In genomic region chr20:47843886-47844567, GRCh38 we compare ENCODE assay signal across 1 cellular context.
TF ChIP-seq lines count a peak whose summit lies in the region.

No MANE protein-coding gene starts in this region.

TF ChIP-seq in K562, 482 proteins besides CTCF, POLR2A, EP300 and RAD21 (continued from another document):
- TF ChIP-seq, protein P1, sequence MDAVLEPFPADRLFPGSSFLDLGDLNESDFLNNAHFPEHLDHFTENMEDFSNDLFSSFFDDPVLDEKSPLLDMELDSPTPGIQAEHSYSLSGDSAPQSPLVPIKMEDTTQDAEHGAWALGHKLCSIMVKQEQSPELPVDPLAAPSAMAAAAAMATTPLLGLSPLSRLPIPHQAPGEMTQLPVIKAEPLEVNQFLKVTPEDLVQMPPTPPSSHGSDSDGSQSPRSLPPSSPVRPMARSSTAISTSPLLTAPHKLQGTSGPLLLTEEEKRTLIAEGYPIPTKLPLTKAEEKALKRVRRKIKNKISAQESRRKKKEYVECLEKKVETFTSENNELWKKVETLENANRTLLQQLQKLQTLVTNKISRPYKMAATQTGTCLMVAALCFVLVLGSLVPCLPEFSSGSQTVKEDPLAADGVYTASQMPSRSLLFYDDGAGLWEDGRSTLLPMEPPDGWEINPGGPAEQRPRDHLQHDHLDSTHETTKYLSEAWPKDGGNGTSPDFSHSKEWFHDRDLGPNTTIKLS (IDR thresholded peaks at IDR 0.05; ENCODE audit: borderline replicate concordance, low read depth): no peak
- no peak for TF ChIP-seq ZNF197 (CRISPR knock-in tag; IDR thresholded peaks at IDR 0.05; ENCODE audit: low read depth)
- no peak for TF ChIP-seq SMARCB1 (IDR thresholded peaks at IDR 0.05; ENCODE audit: insufficient read length, low read depth)
- TF ChIP-seq, protein P2, sequence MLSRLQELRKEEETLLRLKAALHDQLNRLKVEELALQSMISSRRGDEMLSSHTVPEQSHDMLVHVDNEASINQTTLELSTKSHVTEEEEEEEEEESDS (CRISPR knock-in tag; IDR thresholded peaks at IDR 0.05): no peak
- TF ChIP-seq TAF7 (tag; IDR thresholded peaks at IDR 0.05): no peak
- no peak for TF ChIP-seq ZBTB2 (IDR thresholded peaks at IDR 0.05)
- no peak for TF ChIP-seq CSDE1 (IDR thresholded peaks at IDR 0.05)
- no peak for TF ChIP-seq RCOR1 (IDR thresholded peaks at IDR 0.05; ENCODE audit: borderline replicate concordance in 1 of 2, low read depth in 2 of 2, low read length in 2 of 2)
- TF ChIP-seq, protein P3, sequence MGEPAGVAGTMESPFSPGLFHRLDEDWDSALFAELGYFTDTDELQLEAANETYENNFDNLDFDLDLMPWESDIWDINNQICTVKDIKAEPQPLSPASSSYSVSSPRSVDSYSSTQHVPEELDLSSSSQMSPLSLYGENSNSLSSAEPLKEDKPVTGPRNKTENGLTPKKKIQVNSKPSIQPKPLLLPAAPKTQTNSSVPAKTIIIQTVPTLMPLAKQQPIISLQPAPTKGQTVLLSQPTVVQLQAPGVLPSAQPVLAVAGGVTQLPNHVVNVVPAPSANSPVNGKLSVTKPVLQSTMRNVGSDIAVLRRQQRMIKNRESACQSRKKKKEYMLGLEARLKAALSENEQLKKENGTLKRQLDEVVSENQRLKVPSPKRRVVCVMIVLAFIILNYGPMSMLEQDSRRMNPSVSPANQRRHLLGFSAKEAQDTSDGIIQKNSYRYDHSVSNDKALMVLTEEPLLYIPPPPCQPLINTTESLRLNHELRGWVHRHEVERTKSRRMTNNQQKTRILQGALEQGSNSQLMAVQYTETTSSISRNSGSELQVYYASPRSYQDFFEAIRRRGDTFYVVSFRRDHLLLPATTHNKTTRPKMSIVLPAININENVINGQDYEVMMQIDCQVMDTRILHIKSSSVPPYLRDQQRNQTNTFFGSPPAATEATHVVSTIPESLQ (CRISPR knock-in tag; IDR thresholded peaks at IDR 0.05): no peak
- no peak for TF ChIP-seq ZNF766 (CRISPR knock-in tag; conservative IDR thresholded peaks at IDR 0.05)
- no peak for TF ChIP-seq ZBTB8A (IDR thresholded peaks at IDR 0.05; ENCODE audit: partially characterized antibody)
- no peak for TF ChIP-seq ZNF12 (CRISPR knock-in tag; IDR thresholded peaks at IDR 0.05)
- no peak for TF ChIP-seq FOXP1 (CRISPR knock-in tag; IDR thresholded peaks at IDR 0.05)
- TF ChIP-seq CEBPB (tag; IDR thresholded peaks at IDR 0.05): no peak
- TF ChIP-seq ZFP36 (IDR thresholded peaks at IDR 0.05; ENCODE audit: low read depth, low read length, partially characterized antibody): no peak
- TF ChIP-seq DACH1 (IDR thresholded peaks at IDR 0.05; ENCODE audit: partially characterized antibody): no peak
- TF ChIP-seq, protein P4, sequence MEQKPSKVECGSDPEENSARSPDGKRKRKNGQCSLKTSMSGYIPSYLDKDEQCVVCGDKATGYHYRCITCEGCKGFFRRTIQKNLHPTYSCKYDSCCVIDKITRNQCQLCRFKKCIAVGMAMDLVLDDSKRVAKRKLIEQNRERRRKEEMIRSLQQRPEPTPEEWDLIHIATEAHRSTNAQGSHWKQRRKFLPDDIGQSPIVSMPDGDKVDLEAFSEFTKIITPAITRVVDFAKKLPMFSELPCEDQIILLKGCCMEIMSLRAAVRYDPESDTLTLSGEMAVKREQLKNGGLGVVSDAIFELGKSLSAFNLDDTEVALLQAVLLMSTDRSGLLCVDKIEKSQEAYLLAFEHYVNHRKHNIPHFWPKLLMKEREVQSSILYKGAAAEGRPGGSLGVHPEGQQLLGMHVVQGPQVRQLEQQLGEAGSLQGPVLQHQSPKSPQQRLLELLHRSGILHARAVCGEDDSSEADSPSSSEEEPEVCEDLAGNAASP (IDR thresholded peaks at IDR 0.05): no peak
- TF ChIP-seq, protein P5, sequence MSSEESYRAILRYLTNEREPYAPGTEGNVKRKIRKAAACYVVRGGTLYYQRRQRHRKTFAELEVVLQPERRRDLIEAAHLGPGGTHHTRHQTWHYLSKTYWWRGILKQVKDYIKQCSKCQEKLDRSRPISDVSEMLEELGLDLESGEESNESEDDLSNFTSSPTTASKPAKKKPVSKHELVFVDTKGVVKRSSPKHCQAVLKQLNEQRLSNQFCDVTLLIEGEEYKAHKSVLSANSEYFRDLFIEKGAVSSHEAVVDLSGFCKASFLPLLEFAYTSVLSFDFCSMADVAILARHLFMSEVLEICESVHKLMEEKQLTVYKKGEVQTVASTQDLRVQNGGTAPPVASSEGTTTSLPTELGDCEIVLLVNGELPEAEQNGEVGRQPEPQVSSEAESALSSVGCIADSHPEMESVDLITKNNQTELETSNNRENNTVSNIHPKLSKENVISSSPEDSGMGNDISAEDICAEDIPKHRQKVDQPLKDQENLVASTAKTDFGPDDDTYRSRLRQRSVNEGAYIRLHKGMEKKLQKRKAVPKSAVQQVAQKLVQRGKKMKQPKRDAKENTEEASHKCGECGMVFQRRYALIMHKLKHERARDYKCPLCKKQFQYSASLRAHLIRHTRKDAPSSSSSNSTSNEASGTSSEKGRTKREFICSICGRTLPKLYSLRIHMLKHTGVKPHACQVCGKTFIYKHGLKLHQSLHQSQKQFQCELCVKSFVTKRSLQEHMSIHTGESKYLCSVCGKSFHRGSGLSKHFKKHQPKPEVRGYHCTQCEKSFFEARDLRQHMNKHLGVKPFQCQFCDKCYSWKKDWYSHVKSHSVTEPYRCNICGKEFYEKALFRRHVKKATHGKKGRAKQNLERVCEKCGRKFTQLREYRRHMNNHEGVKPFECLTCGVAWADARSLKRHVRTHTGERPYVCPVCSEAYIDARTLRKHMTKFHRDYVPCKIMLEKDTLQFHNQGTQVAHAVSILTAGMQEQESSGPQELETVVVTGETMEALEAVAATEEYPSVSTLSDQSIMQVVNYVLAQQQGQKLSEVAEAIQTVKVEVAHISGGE (CRISPR knock-in tag; IDR thresholded peaks at IDR 0.05): peak in 1 of 3 experiments; percentile 50; a peak in 1 of 6 replicates
- TF ChIP-seq, protein P6, sequence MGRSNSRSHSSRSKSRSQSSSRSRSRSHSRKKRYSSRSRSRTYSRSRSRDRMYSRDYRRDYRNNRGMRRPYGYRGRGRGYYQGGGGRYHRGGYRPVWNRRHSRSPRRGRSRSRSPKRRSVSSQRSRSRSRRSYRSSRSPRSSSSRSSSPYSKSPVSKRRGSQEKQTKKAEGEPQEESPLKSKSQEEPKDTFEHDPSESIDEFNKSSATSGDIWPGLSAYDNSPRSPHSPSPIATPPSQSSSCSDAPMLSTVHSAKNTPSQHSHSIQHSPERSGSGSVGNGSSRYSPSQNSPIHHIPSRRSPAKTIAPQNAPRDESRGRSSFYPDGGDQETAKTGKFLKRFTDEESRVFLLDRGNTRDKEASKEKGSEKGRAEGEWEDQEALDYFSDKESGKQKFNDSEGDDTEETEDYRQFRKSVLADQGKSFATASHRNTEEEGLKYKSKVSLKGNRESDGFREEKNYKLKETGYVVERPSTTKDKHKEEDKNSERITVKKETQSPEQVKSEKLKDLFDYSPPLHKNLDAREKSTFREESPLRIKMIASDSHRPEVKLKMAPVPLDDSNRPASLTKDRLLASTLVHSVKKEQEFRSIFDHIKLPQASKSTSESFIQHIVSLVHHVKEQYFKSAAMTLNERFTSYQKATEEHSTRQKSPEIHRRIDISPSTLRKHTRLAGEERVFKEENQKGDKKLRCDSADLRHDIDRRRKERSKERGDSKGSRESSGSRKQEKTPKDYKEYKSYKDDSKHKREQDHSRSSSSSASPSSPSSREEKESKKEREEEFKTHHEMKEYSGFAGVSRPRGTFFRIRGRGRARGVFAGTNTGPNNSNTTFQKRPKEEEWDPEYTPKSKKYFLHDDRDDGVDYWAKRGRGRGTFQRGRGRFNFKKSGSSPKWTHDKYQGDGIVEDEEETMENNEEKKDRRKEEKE (IDR thresholded peaks at IDR 0.05; ENCODE audit: borderline replicate concordance in 1 of 2, control insufficient read depth in 1 of 2, low read depth in 2 of 2, low read length in 1 of 2): peak in 1 of 2 experiments; percentile 54; a peak in 1 of 4 replicates
- TF ChIP-seq, protein P7, sequence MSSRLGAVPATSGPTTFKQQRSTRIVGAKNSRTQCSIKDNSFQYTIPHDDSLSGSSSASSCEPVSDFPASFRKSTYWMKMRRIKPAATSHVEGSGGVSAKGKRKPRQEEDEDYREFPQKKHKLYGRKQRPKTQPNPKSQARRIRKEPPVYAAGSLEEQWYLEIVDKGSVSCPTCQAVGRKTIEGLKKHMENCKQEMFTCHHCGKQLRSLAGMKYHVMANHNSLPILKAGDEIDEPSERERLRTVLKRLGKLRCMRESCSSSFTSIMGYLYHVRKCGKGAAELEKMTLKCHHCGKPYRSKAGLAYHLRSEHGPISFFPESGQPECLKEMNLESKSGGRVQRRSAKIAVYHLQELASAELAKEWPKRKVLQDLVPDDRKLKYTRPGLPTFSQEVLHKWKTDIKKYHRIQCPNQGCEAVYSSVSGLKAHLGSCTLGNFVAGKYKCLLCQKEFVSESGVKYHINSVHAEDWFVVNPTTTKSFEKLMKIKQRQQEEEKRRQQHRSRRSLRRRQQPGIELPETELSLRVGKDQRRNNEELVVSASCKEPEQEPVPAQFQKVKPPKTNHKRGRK (tag; IDR thresholded peaks at IDR 0.05): peak; percentile 65
- no peak for TF ChIP-seq BHLHE40 (IDR thresholded peaks at IDR 0.05; ENCODE audit: low read length)
- no peak for TF ChIP-seq GTF2F1 (IDR thresholded peaks at IDR 0.05; ENCODE audit: low read depth, low read length)
- TF ChIP-seq ARID1B (IDR thresholded peaks at IDR 0.05): no peak
- no peak for TF ChIP-seq FUS (optimal IDR thresholded peaks at IDR 0.05; ENCODE audit: low read depth, low read length)
